ENCODE assay signal across 8 cellular contexts in genomic region chr9:109244179-109245132, GRCh38.
DNase-seq lines count a peak whose midpoint lies in the region; ATAC-seq and TF ChIP-seq lines count a peak whose summit lies in the region.

No MANE protein-coding gene starts in this region.

- no peak overlapping the region for H3K4me3 Mint-ChIP-seq in WTC11

- H3K27ac ChIP-seq in caudate nucleus (ENCODE audit: low read depth, low read length) = no peak overlapping the region

- peaks cover 17% of the 10 kb centered on the region for H3K36me3 Mint-ChIP-seq in WTC11

- H3K27me3 Mint-ChIP-seq in WTC11 (ENCODE audit: low read depth) = no peaks in the 10 kb centered on the region

- H3K27ac Mint-ChIP-seq in WTC11 = peak overlapping the region; percentile 37

- TF ChIP-seq CTCF in WTC11 (IDR thresholded peaks at IDR 0.05) = peak; percentile 96

- ATAC-seq in HG02884 (IDR thresholded peaks at IDR 0.05; ENCODE audit: unreplicated experiment) (peak; percentile 82), WTC11 (peak; percentile 86)

- H3K9me3 Mint-ChIP-seq in WTC11 = no peaks in the 10 kb centered on the region

- CTCF ChIA-PET in WTC11 (lab: Charles Lee) = interaction anchor here (0.6 to 1.9 kb wide), 4 partner anchors 38 to 169 kb away, joined by 3 to 6 read pairs (median 4); no protein-coding TSS in a partner anchor

- peak; percentile 46 for DNase-seq in NCI-H2107 treated with DMSO at 0.1 percent for 48 hours (lab: John Stamatoyannopoulos, UW; ENCODE audit: unreplicated experiment)
- no peak for DNase-seq in NCI-H2107 (lab: John Stamatoyannopoulos, UW)
- peak; percentile 78 for DNase-seq in NCI-H2029 treated with DMSO at 0.1 percent for 48 hours (lab: John Stamatoyannopoulos, UW)
- DNase-seq in WTC11 (ENCODE audit: low spot score) = peak; percentile 88
- peak in 55 of 61 donors; percentile 5 to 77 (median 31) for DNase-seq in caudate nucleus (lab: John Stamatoyannopoulos, UW)
- peak; percentile 71 for DNase-seq in kidney tubule cell (ENCODE audit: low spot score)
- peak; percentile 70 for DNase-seq in stimulated activated CD4-positive, alpha-beta T cell treated with anti-CD3 and anti-CD28 coated beads, Interleukin-4, amount 100 ng/mL, for 24 hours

- peaks cover 53% of the 10 kb centered on the region for H3K4me1 Mint-ChIP-seq in WTC11

- POLR2A ChIA-PET in WTC11 (lab: Charles Lee) = no interaction called here

TF ChIP-seq in WTC11, 78 proteins besides CTCF, POLR2A, EP300 and RAD21:
- TF ChIP-seq ZNF121 (CRISPR knock-in tag; IDR thresholded peaks at IDR 0.05) = no peak
- TF ChIP-seq RELA (CRISPR knock-in tag; IDR thresholded peaks at IDR 0.05; ENCODE audit: borderline replicate concordance) = no peak
- TF ChIP-seq CBFB (CRISPR knock-in tag; IDR thresholded peaks at IDR 0.05; ENCODE audit: low read depth) = no peak
- TF ChIP-seq ZNF512 (CRISPR knock-in tag; IDR thresholded peaks at IDR 0.05; ENCODE audit: borderline replicate concordance) = peak; percentile 41; the same call in 1 of the 2 replicates
- TF ChIP-seq AR (CRISPR knock-in tag; IDR thresholded peaks at IDR 0.05) = no peak
